ENCODE assay signal across 1 cellular context in genomic region chr1:81801834-81802531, GRCh38.
TF ChIP-seq lines count a peak whose summit lies in the region.

No MANE protein-coding gene starts in this region.

TF ChIP-seq in HepG2, 621 proteins besides CTCF, POLR2A, EP300 and RAD21 (continued from another document):
- TF ChIP-seq ATM (IDR thresholded peaks at IDR 0.05; ENCODE audit: borderline replicate concordance) (no peak), RBM39 (IDR thresholded peaks at IDR 0.05; ENCODE audit: low read depth, low read length, poor library complexity, severe bottlenecking) (no peak), HOXD1 (CRISPR knock-in tag; IDR thresholded peaks at IDR 0.05) (no peak), FOSL1 (CRISPR knock-in tag; IDR thresholded peaks at IDR 0.05; ENCODE audit: borderline replicate concordance) (no peak)
